ENCODE assay signal across 8 cellular contexts in the genomic region with DNA sequence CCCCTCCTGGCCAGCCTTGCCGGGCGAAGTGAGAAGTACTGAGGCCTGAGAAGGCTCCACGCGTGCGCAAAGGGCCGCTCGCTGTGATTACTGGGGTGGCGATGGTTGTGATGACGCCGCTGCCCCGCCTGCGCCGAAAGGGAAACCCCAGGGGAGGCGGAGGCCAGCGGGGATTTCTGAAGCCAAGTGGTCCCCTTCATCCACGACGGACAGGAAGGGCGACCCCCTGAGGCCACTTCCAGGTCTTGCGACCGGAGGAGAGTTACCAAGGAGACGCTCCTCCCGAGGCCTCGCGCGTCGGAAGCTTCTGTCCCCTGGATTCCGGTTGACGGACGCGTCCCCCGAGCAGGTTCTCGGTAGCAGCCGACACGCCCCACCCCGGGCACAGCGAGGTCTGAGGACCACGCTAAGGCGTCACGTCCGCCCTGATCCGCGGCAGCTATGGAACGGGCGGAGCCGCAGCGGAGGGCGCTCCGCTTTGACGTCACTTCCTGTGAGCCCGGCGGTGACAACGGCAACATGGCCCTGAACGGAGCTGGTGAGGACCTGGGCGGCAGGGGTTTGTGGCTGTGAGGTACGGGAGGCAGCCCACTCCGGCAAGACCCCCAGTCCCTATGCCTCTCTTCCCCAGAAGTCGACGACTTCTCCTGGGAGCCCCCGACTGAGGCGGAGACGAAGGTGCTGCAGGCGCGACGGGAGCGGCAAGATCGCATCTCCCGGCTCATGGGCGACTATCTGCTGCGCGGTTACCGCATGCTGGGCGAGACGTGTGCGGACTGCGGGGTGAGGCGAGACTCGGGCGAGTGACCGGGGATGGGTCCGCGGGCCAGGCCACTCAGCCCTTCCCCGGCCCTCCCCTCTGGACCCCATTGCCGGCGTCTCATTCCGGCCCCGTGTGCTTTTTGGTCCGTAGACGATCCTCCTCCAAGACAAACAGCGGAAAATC. TPM values are rescaled to one million over a fixed set of nuclear protein-coding genes. Genes with fewer than 3 reads are reported as not detected.
DNase-seq lines count a peak whose midpoint lies in the region; ATAC-seq and TF ChIP-seq lines count a peak whose summit lies in the region.

A gene with protein sequence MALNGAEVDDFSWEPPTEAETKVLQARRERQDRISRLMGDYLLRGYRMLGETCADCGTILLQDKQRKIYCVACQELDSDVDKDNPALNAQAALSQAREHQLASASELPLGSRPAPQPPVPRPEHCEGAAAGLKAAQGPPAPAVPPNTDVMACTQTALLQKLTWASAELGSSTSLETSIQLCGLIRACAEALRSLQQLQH (plus strand): TSS at position 505 of the 946 bp plus-strand sequence. CDS start 15 bp downstream, at position 520.

- no peaks in the 10 kb centered on the region for H3K9me3 ChIP-seq in mucosa of rectum (ENCODE audit: control insufficient read depth in 2 of 2, low read length in 2 of 2)

- peak within 1 kb of the TSS; percentile 99 to 100 (median 99) for H3K27ac Mint-ChIP-seq in IgD-negative memory B cell

- no peaks in the 10 kb centered on the region for H3K36me3 Mint-ChIP-seq in IgD-negative memory B cell

- ATAC-seq in GM21529 (IDR thresholded peaks at IDR 0.05; ENCODE audit: unreplicated experiment): peak; percentile 63

- peak within 1 kb of the TSS; percentile 93 for H3K4me3 ChIP-seq in epithelial cell of esophagus (ENCODE audit: low read length)
- H3K4me3 ChIP-seq in mucosa of rectum (ENCODE audit: low read length in 2 of 2): peak within 1 kb of the TSS; percentile 90 to 95

- H3K9ac ChIP-seq in mucosa of rectum (ENCODE audit: low read depth in 1 of 2, low read length in 2 of 2): peak within 1 kb of the TSS; percentile 83 to 92

- peaks cover 27 to 47% (median 41%) of the 10 kb centered on the region in 3 donors for H3K4me1 Mint-ChIP-seq in IgD-negative memory B cell

- H3K9me3 Mint-ChIP-seq in IgD-negative memory B cell: no peaks in the 10 kb centered on the region

- no peaks in the 10 kb centered on the region for H3K27me3 ChIP-seq in mucosa of rectum (ENCODE audit: control insufficient read depth in 2 of 2, insufficient read depth in 2 of 2, low read length in 2 of 2)

- peaks cover 0 to 3% of the 10 kb centered on the region in 2 donors for H3K36me3 ChIP-seq in mucosa of rectum (ENCODE audit: control insufficient read depth in 2 of 2, insufficient read depth in 2 of 2, low read length in 2 of 2)

- TF ChIP-seq CTCF in epithelial cell of esophagus (IDR thresholded peaks at IDR 0.05; ENCODE audit: insufficient read depth, low read depth, low read length, missing control alignments): peak; percentile 17

- H3K27me3 Mint-ChIP-seq in IgD-negative memory B cell: peaks cover 2% of the 10 kb centered on the region

- H3K27ac ChIP-seq in mucosa of rectum (ENCODE audit: low read depth in 2 of 2, low read length in 2 of 2): peak within 1 kb of the TSS; percentile 98 to 99

- peaks cover 43 to 53% of the 10 kb centered on the region in 2 donors for H3K4me1 ChIP-seq in mucosa of rectum (ENCODE audit: control insufficient read depth in 2 of 2, insufficient read depth in 2 of 2, low read length in 2 of 2)

- peak within 1 kb of the TSS; percentile 97 to 100 (median 99) for H3K4me3 Mint-ChIP-seq in IgD-negative memory B cell

- peak; percentile 93 for DNase-seq in DMS153 treated with DMSO at 0.1 percent for 48 hours (lab: John Stamatoyannopoulos, UW; ENCODE audit: unreplicated experiment)
- peak; percentile 99 for DNase-seq in OCI-M1 (lab: John Stamatoyannopoulos, UW)
- DNase-seq in activated T-cell treated with anti-CD3 and anti-CD28 coated beads for 24 hours (ENCODE audit: low read depth): peak; percentile 97
- peak; percentile 99 for DNase-seq in epithelial cell of esophagus (ENCODE audit: low read depth)
- peak; percentile 99 for DNase-seq in stimulated activated CD8-positive, alpha-beta memory T cell treated with anti-CD3 and anti-CD28 coated beads, Interleukin-4, amount 100 ng/mL, for 48 hours

RNA-seq across cellular contexts. Expression of the gene that starts here (rescaled TPM):
- 86.4 TPM for polyA plus RNA-seq in IgD-negative memory B cell

Comparison
In these comparisons a context has a peak if more than half of its experiments do, and no peak if none do; other contexts are left out.
1. Peak in every context shown above with its lines: DNase-seq, ATAC-seq, H3K4me3 ChIP-seq and H3K27ac ChIP-seq.